In the genomic region with DNA sequence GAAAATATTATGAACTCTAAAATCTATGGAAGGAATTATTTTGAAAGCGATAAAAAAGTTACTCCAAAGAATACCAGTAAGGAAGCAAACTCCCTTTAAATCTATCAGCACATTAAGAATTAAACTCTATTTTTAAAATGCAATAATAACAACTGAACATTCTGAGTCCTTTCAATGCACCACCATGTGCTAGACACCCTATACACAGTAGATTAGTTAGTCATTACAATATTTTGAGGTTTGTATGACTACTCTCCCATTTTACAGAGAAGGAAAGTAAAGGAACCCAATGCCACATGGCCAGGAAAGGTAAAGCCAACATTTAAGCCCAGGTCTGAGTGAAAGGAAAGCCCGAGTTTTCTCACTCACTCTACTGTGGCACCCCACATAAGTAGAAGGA, we compare ENCODE assay signal across 1 cellular context.
TF ChIP-seq lines count a peak whose summit lies in the region.

No MANE protein-coding gene starts in this region.

TF ChIP-seq in endothelial cell of umbilical vein, 7 proteins besides CTCF, POLR2A, EP300 and RAD21:
- TF ChIP-seq POLR2AphosphoS5 (IDR thresholded peaks at IDR 0.05; ENCODE audit: insufficient read depth, low read depth, low read length): no peak
- no peak for TF ChIP-seq GATA2 (IDR thresholded peaks at IDR 0.05; ENCODE audit: insufficient read depth, insufficient read length, low read depth, low read length)
- TF ChIP-seq, protein P1, sequence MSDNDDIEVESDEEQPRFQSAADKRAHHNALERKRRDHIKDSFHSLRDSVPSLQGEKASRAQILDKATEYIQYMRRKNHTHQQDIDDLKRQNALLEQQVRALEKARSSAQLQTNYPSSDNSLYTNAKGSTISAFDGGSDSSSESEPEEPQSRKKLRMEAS (IDR thresholded peaks at IDR 0.05; ENCODE audit: insufficient read depth, insufficient read length): no peak
- no peak for TF ChIP-seq JUN (IDR thresholded peaks at IDR 0.05; ENCODE audit: borderline replicate concordance, insufficient read depth, insufficient read length, low read depth)
- TF ChIP-seq MYC (IDR thresholded peaks at IDR 0.05; ENCODE audit: low read depth, low read length): no peak
- TF ChIP-seq FOS (IDR thresholded peaks at IDR 0.05; ENCODE audit: borderline replicate concordance, insufficient read depth, low read length): no peak
- TF ChIP-seq EZH2 (IDR thresholded peaks at IDR 0.05; ENCODE audit: borderline replicate concordance, low read depth, low read length, severe bottlenecking): no peak
